Comparison of ENCODE assay signal across 7 cellular contexts in genomic region chr17:59841667-59842263, GRCh38. TPM values are rescaled to one million over a fixed set of nuclear protein-coding genes. Genes with fewer than 3 reads are reported as not detected.
DNase-seq lines count a peak whose midpoint lies in the region; ATAC-seq and TF ChIP-seq lines count a peak whose summit lies in the region.
"Not testable (repeated sequence)": the region's sequence is repeated elsewhere in the genome, so short reads cannot be mapped to it uniquely, and the experiment has no call there.

No MANE protein-coding gene starts in this region.

- peaks cover 40% of the 10 kb centered on the region for H3K79me2 ChIP-seq in PC-3 (ENCODE audit: low read length)

- peaks cover 34% of the 10 kb centered on the region for H4K20me1 ChIP-seq in PC-3 (ENCODE audit: low read length)

- TF ChIP-seq CTCF in GM12864 (IDR thresholded peaks at IDR 0.05; ENCODE audit: low read depth, low read length, missing control alignments); PC-3 (conservative IDR thresholded peaks at IDR 0.05; ENCODE audit: low read depth, low read length); cardiac fibroblast (IDR thresholded peaks at IDR 0.05; ENCODE audit: low read depth, low read length); fibroblast of villous mesenchyme (IDR thresholded peaks at IDR 0.05; ENCODE audit: insufficient read depth, low read depth, low read length): not testable (repeated sequence)

- not testable (repeated sequence) for BruUV-seq in PC-3 (replicated peaks; lab: Mats Ljungman, UMichigan)

- H3K4me3 ChIP-seq in GM12864 (ENCODE audit: low read depth, low read length): peak overlapping the region; percentile 63
- peak overlapping the region; percentile 88 for H3K4me3 ChIP-seq in PC-3 (ENCODE audit: low read length)
- H3K4me3 ChIP-seq in cardiac fibroblast (replicated peaks in 1 of 2; ENCODE audit: low read depth in 2 of 2, low read length in 2 of 2): peak overlapping the region; percentile 71 to 79
- H3K4me3 ChIP-seq in fibroblast of villous mesenchyme (ENCODE audit: low read depth, low read length): peak overlapping the region; percentile 80
- H3K4me3 ChIP-seq in mucosa of rectum (ENCODE audit: low read length in 2 of 2): peak overlapping the region; percentile 96 to 100
- peak overlapping the region; percentile 79 for H3K4me3 ChIP-seq in skeletal muscle satellite cell (ENCODE audit: low read length)

- H3K4me1 ChIP-seq in PC-3 (ENCODE audit: insufficient read depth, low read length) (peaks cover 51% of the 10 kb centered on the region), mucosa of rectum (ENCODE audit: control insufficient read depth in 2 of 2, insufficient read depth in 2 of 2, low read length in 2 of 2) (peaks cover 32 to 38% of the 10 kb centered on the region in 2 donors), skeletal muscle satellite cell (ENCODE audit: control insufficient read depth, insufficient read depth, low read length) (peaks cover 33% of the 10 kb centered on the region)

- CTCF ChIA-PET in PC-3 (lab: Charles Lee): interaction anchor here (0.8 kb wide), 1 partner anchor 18 kb away, joined by 4 read pairs; no protein-coding TSS in a partner anchor

- not testable (repeated sequence) for H3K9me2 ChIP-seq in PC-3 (replicated peaks; ENCODE audit: low read length)

- H3K27me3 Mint-ChIP-seq in activated T-cell treated with anti-CD3 and anti-CD28 coated beads, Interleukin-2, amount 50 U/mL, for 4 hours (ENCODE audit: low read depth): not testable (repeated sequence)

- peak overlapping the region; percentile 100 for H3K4me3 Mint-ChIP-seq in activated T-cell treated with anti-CD3 and anti-CD28 coated beads, Interleukin-2, amount 50 U/mL, for 4 hours

- H3K9me3 Mint-ChIP-seq in activated T-cell treated with anti-CD3 and anti-CD28 coated beads, Interleukin-2, amount 50 U/mL, for 4 hours: not testable (repeated sequence)

- intact Hi-C loops in PC-3 (cut with micrococcal nuclease): not testable (repeated sequence)

- DNase-seq in GM12864 (ENCODE audit: low read depth); cardiac fibroblast (ENCODE audit: low read depth in 2 of 2); fibroblast of villous mesenchyme (ENCODE audit: low read depth): not testable (repeated sequence)
- peak; percentile 27 for DNase-seq in PC-3
- DNase-seq in activated T-cell treated with anti-CD3 and anti-CD28 coated beads, Interleukin-2, amount 50 U/mL, for 4 hours: peak; percentile 16

- peaks cover 55% of the 10 kb centered on the region for H3F3A ChIP-seq in PC-3 (ENCODE audit: low read length, unreplicated experiment)

- H3K4me2 ChIP-seq in PC-3 (ENCODE audit: low read length): peak overlapping the region; percentile 94
- H3K4me2 ChIP-seq in skeletal muscle satellite cell (ENCODE audit: low read length): peak overlapping the region; percentile 81

- peak overlapping the region; percentile 95 for H3K27ac ChIP-seq in PC-3 (ENCODE audit: low read length)
- H3K27ac ChIP-seq in mucosa of rectum (ENCODE audit: low read depth in 2 of 2, low read length in 2 of 2): peak overlapping the region; percentile 100

- POLR2A ChIA-PET in PC-3 (lab: Charles Lee; ENCODE audit: unreplicated experiment): interaction anchor here (0.7 to 3.0 kb wide), 6 partner anchors 12 to 88 kb away, joined by 4 to 40 read pairs (median 14); no protein-coding TSS in a partner anchor

- H3K36me3 ChIP-seq in PC-3 (ENCODE audit: low read depth, low read length) (peaks cover 34% of the 10 kb centered on the region), mucosa of rectum (ENCODE audit: control insufficient read depth in 2 of 2, insufficient read depth in 2 of 2, low read length in 2 of 2) (peaks cover 21 to 22% of the 10 kb centered on the region in 2 donors), skeletal muscle satellite cell (ENCODE audit: insufficient read depth, low read length) (peaks cover 35% of the 10 kb centered on the region)

- H2AFZ ChIP-seq in PC-3 (ENCODE audit: low read length): not testable (repeated sequence)

- H3K27me3 ChIP-seq in PC-3 (ENCODE audit: low read length); mucosa of rectum (ENCODE audit: control insufficient read depth in 2 of 2, insufficient read depth in 2 of 2, low read length in 2 of 2); skeletal muscle satellite cell (ENCODE audit: control insufficient read depth, insufficient read depth, low read length): not testable (repeated sequence)

- H3K4me1 Mint-ChIP-seq in activated T-cell treated with anti-CD3 and anti-CD28 coated beads, Interleukin-2, amount 50 U/mL, for 4 hours (ENCODE audit: low read depth): peaks cover 33% of the 10 kb centered on the region

- H3K9me3 ChIP-seq in PC-3 (ENCODE audit: low read length); mucosa of rectum (ENCODE audit: control insufficient read depth in 2 of 2, low read length in 2 of 2); skeletal muscle satellite cell (replicated peaks; ENCODE audit: low read length): not testable (repeated sequence)

- H3K36me3 Mint-ChIP-seq in activated T-cell treated with anti-CD3 and anti-CD28 coated beads, Interleukin-2, amount 50 U/mL, for 4 hours (ENCODE audit: insufficient read depth): peaks cover 50% of the 10 kb centered on the region

- not testable (repeated sequence) for ATAC-seq in PC-3; activated T-cell treated with anti-CD3 and anti-CD28 coated beads, Interleukin-2, amount 50 U/mL, for 4 hours

- H3K9ac ChIP-seq in PC-3 (ENCODE audit: low read length) (peak overlapping the region; percentile 98), mucosa of rectum (ENCODE audit: low read depth in 1 of 2, low read length in 2 of 2) (peak overlapping the region; percentile 99 to 100), skeletal muscle satellite cell (ENCODE audit: low read depth, low read length) (peak overlapping the region; percentile 98)

RNA-seq across cellular contexts. Expression of gene TUBD1, which starts 51.0 kb away (rescaled TPM):
- total RNA-seq in PC-3 (2014; rRNA removed) (8.2 and 11.0 TPM in 2 replicates), fibroblast of villous mesenchyme (4.2 and 6.5 TPM in 2 replicates)
- total RNA-seq in activated T-cell treated with anti-CD3 and anti-CD28 coated beads, Interleukin-2, amount 50 U/mL, for 4 hours: 1 to 10 TPM; 6.5 to 9.6 (median 8.0) TPM
- 2.3 and 3.1 TPM in 2 replicates for total RNA-seq in skeletal muscle satellite cell (2012; rRNA removed)

RNA-seq across cellular contexts. Expression of gene RPS6KB1, which starts 51.2 kb away (rescaled TPM):
- 43.4 and 51.5 TPM in 2 replicates for total RNA-seq in PC-3 (2014; rRNA removed)
- 10 to 100 TPM; 45.3 to 50.1 (median 49.6) TPM for total RNA-seq in activated T-cell treated with anti-CD3 and anti-CD28 coated beads, Interleukin-2, amount 50 U/mL, for 4 hours
- 22.2 and 26.3 TPM in 2 replicates for total RNA-seq in fibroblast of villous mesenchyme
- 11.9 and 12.7 TPM in 2 replicates for total RNA-seq in skeletal muscle satellite cell (2012; rRNA removed)
